In genomic region chr11:100863080-100863581, GRCh38 we compare ENCODE assay signal across 8 cellular contexts.
DNase-seq lines count a peak whose midpoint lies in the region; ATAC-seq and TF ChIP-seq lines count a peak whose summit lies in the region.

No MANE protein-coding gene starts in this region.

- DNase-seq in D341Med (ENCODE audit: low spot score) = peak; percentile 37
- peak; percentile 77 for DNase-seq in astrocyte of the hippocampus (ENCODE audit: low read depth, low spot score)
- DNase-seq in nephron progenitor cell = no peak
- DNase-seq in kidney glomerular epithelial cell (lab: John Stamatoyannopoulos, UW) = no peak
- DNase-seq in effector CD8-positive, alpha-beta T cell (lab: John Stamatoyannopoulos, UW) = no peak
- no peak for DNase-seq in sigmoid colon

- H3K27me3 ChIP-seq in sigmoid colon = no peaks in the 10 kb centered on the region

- peak overlapping the region; percentile 39 for H3K27ac Mint-ChIP-seq in nephron progenitor cell

- H3K36me3 Mint-ChIP-seq in nephron progenitor cell (ENCODE audit: low read depth) = peaks cover 22% of the 10 kb centered on the region

- no peak overlapping the region for H3K4me3 Mint-ChIP-seq in nephron progenitor cell

- intact Hi-C loops in sigmoid colon (cut with DNase I) = no loop called here

- H3K4me1 Mint-ChIP-seq in nephron progenitor cell = peaks cover 8% of the 10 kb centered on the region

- H3K36me3 ChIP-seq in sigmoid colon = no peaks in the 10 kb centered on the region

- no peak for TF ChIP-seq POLR2A in sigmoid colon (IDR thresholded peaks at IDR 0.05)

- ATAC-seq in GM19438 (IDR thresholded peaks at IDR 0.05; ENCODE audit: low read depth, unreplicated experiment) (peak; percentile 76), HG03457 (IDR thresholded peaks at IDR 0.05; ENCODE audit: unreplicated experiment) (peak; percentile 83)

- H3K27me3 Mint-ChIP-seq in nephron progenitor cell (ENCODE audit: low read depth, poor library complexity) = peaks cover 3% of the 10 kb centered on the region

- H3K9me3 Mint-ChIP-seq in nephron progenitor cell = no peaks in the 10 kb centered on the region

- no peak overlapping the region for H3K4me3 ChIP-seq in sigmoid colon

- WGBS in sigmoid colon, 2 donors = 52 to 78% methylated on average over 2 of the region's 2 CpGs

- no peak for TF ChIP-seq EP300 in sigmoid colon (IDR thresholded peaks at IDR 0.05)

- no peaks in the 10 kb centered on the region for H3K9me3 ChIP-seq in sigmoid colon

- no peak overlapping the region for H3K27ac ChIP-seq in sigmoid colon

- no peak for TF ChIP-seq CTCF in nephron progenitor cell (IDR thresholded peaks at IDR 0.05)
- TF ChIP-seq CTCF in sigmoid colon (IDR thresholded peaks at IDR 0.05) = no peak

- peaks cover 0 to 5% (median 0%) of the 10 kb centered on the region in 4 donors for H3K4me1 ChIP-seq in sigmoid colon

Comparison
In these comparisons a context has a peak if more than half of its experiments do, and no peak if none do; other contexts are left out.
1. DNase-seq: peak in D341Med (single experiment) and astrocyte of the hippocampus (single experiment); none in nephron progenitor cell (single experiment), kidney glomerular epithelial cell (single experiment), effector CD8-positive, alpha-beta T cell (single experiment) and sigmoid colon (single experiment).